In genomic region chr3:4751057-4752051, GRCh38 we compare ENCODE assay signal across 8 cellular contexts.
DNase-seq lines count a peak whose midpoint lies in the region; ATAC-seq, FAIRE-seq and TF ChIP-seq lines count a peak whose summit lies in the region.

No MANE protein-coding gene starts in this region.

- POLR2A ChIA-PET in GM12878 (lab: Charles Lee) = interaction anchor here (0.6 to 15.2 kb wide), 22 partner anchors 7 to 690 kb away, joined by 3 to 414 read pairs (median 6); partner anchors contain the start of gene BHLHE40

- no peaks in the 10 kb centered on the region for H4K20me1 ChIP-seq in GM12878 (ENCODE audit: control insufficient read depth, insufficient read depth)

- H3K4me3 ChIP-seq in GM12878 (peak overlapping the region; percentile 65), subcutaneous abdominal adipose tissue (ENCODE audit: low read depth in 1 of 5, low read length in 5 of 5) (peak overlapping the region in 3 of 5 donors; percentile 16 to 38 (median 37))

- CTCF ChIA-PET in GM12878 (lab: Yijun Ruan, JAX) = interaction anchor here (0.8 to 10.0 kb wide), 11 partner anchors 22 to 306 kb away, joined by 3 to 95 read pairs (median 5); no protein-coding TSS in a partner anchor

- RAD21 ChIA-PET in GM12878 (lab: Charles Lee; ENCODE audit: unreplicated experiment) = interaction anchor here (0.6 to 22.6 kb wide), 29 partner anchors 7 to 1125 kb away, joined by 3 to 377 read pairs (median 5); partner anchors contain the start of gene BHLHE40

- H3K9me3 ChIP-seq in GM12878 (replicated peaks; ENCODE audit: control insufficient read depth, insufficient read depth, low read length) = peaks cover 4% of the 10 kb centered on the region; the same call in 2 of the 3 replicates
- no peaks in the 10 kb centered on the region for H3K9me3 ChIP-seq in subcutaneous abdominal adipose tissue (ENCODE audit: control insufficient read depth in 5 of 5, low read length in 5 of 5)

- TF ChIP-seq RAD21 in GM12878 (IDR thresholded peaks at IDR 0.05; ENCODE audit: insufficient read depth, low read depth, low read length) = no peak

- H3K4me1 ChIP-seq in GM12878 (ENCODE audit: control insufficient read depth, insufficient read depth, low read length) = peaks cover 69% of the 10 kb centered on the region
- peaks cover 18 to 46% (median 42%) of the 10 kb centered on the region in 5 donors for H3K4me1 ChIP-seq in subcutaneous abdominal adipose tissue (ENCODE audit: control insufficient read depth in 5 of 5, insufficient read depth in 5 of 5, low read length in 5 of 5)

- H3K27ac ChIP-seq in GM12878 (ENCODE audit: control insufficient read depth, insufficient read depth) = peak overlapping the region; percentile 95
- peak overlapping the region; percentile 87 for H3K27ac ChIP-seq in subcutaneous abdominal adipose tissue (ENCODE audit: low read depth, low read length)

- H3K79me2 ChIP-seq in GM12878 (ENCODE audit: control insufficient read depth, insufficient read depth, low read length) = peaks cover 30% of the 10 kb centered on the region

- peak; percentile 22 for ATAC-seq in GM12878
- ATAC-seq in HG02642 (IDR thresholded peaks at IDR 0.05; ENCODE audit: poor library complexity, unreplicated experiment) = no peak
- no peak for ATAC-seq in HG03565 (IDR thresholded peaks at IDR 0.05; ENCODE audit: unreplicated experiment)

- TSS peak; percentile 43 for BruUV-seq in GM12878 (replicated peaks; lab: Mats Ljungman, UMichigan)

- 38% methylated on average over 12 of the region's 12 CpGs for WGBS in GM12878 (ENCODE audit: insufficient coverage, insufficient replicate concordance, low lambda C conversion rate, missing lambda C conversion rate)

- in situ Hi-C loops in GM12878 (cut with MboI) = loop anchor here (5.0 kb wide), 1 partner anchor 231 kb away; no protein-coding TSS in a partner anchor

- TF ChIP-seq CTCF in AG09319 (IDR thresholded peaks at IDR 0.05; ENCODE audit: low read depth, low read length) (no peak), GM12878 (IDR thresholded peaks at IDR 0.05 in 2 of 3, conservative IDR thresholded peaks at IDR 0.05 in 1 of 3; ENCODE audit: control insufficient read depth in 2 of 3, extremely low read depth in 1 of 3, insufficient read depth in 1 of 3, low read depth in 3 of 3, low read length in 3 of 3) (no peak)

- DNase-seq in AG09319 (ENCODE audit: extremely low read depth, low read depth) (peak; percentile 58), Kasumi-1 (lab: John Stamatoyannopoulos, UW) (peak; percentile 81 to 84), GM12878 (ENCODE audit: low read depth, low spot score) (no peak), kidney tubule cell (ENCODE audit: low spot score) (peak; percentile 99), retina (no peak)

- peak; percentile 17 to 62; a peak in 3 of 4 replicates for TF ChIP-seq EP300 in GM12878 (IDR thresholded peaks at IDR 0.05; ENCODE audit: borderline replicate concordance in 1 of 2, control insufficient read depth in 1 of 2, low read depth in 2 of 2, low read length in 2 of 2)

- FAIRE-seq in GM12878 (lab: Jason Lieb, UNC) = no peak

- TF ChIP-seq POLR2A in GM12878 (IDR thresholded peaks at IDR 0.05; ENCODE audit: low read depth, low read length) = peak; percentile 47

- intact Hi-C loops in GM12878 (cut with micrococcal nuclease; ENCODE audit: unreplicated experiment) = loop anchor here (1.0 to 5.0 kb wide), 2 partner anchors 146 to 227 kb away; no protein-coding TSS in a partner anchor

- peak overlapping the region; percentile 72 for H3K4me2 ChIP-seq in GM12878 (ENCODE audit: control insufficient read depth, insufficient read depth)

- H2AFZ ChIP-seq in GM12878 (ENCODE audit: control insufficient read depth, low read depth, low read length) = peak overlapping the region; percentile 38

- H3K27me3 ChIP-seq in GM12878 (replicated peaks in 1 of 2; ENCODE audit: control insufficient read depth in 2 of 2, insufficient read depth in 2 of 2, low read length in 1 of 2) (no peaks in the 10 kb centered on the region), subcutaneous abdominal adipose tissue (ENCODE audit: control insufficient read depth in 5 of 5, insufficient read depth in 4 of 5, low read length in 5 of 5) (no peaks in the 10 kb centered on the region)

- H3K9ac ChIP-seq in GM12878 (ENCODE audit: control insufficient read depth, insufficient read depth, low read length) = peak overlapping the region; percentile 83
- H3K9ac ChIP-seq in subcutaneous abdominal adipose tissue (ENCODE audit: low read length in 5 of 5) = peak overlapping the region in 4 of 5 donors; percentile 46 to 81 (median 52)

- SMC1A ChIA-PET in GM12878 (lab: Charles Lee; ENCODE audit: uncharacterized antibody, unreplicated experiment) = interaction anchor here (1.2 to 23.7 kb wide), 17 partner anchors 9 to 300 kb away, joined by 3 to 618 read pairs (median 11); partner anchors contain the start of gene BHLHE40

- H3K36me3 ChIP-seq in GM12878 (ENCODE audit: control insufficient read depth in 2 of 2, insufficient read depth in 2 of 2, low read length in 1 of 2) = peaks cover 0 to 6% of the 10 kb centered on the region in 2 experiments; a peak in 2 of 4 replicates
- H3K36me3 ChIP-seq in subcutaneous abdominal adipose tissue (ENCODE audit: control insufficient read depth in 5 of 5, insufficient read depth in 5 of 5, low read length in 5 of 5) = no peaks in the 10 kb centered on the region

TF ChIP-seq in GM12878, 131 proteins besides CTCF, POLR2A, EP300 and RAD21 (continues in another document):
- TF ChIP-seq CHD1 (IDR thresholded peaks at IDR 0.05; ENCODE audit: low read depth, low read length) (0 out of 2 replicates have a peak, but pooled peaks have one; percentile 8), CBX3 (IDR thresholded peaks at IDR 0.05; ENCODE audit: borderline replicate concordance, low read depth) (no peak), SIX5 (IDR thresholded peaks at IDR 0.05; ENCODE audit: low read depth, low read length, severe bottlenecking) (no peak), TCF7 (IDR thresholded peaks at IDR 0.05; ENCODE audit: borderline replicate concordance) (no peak), USF2 (IDR thresholded peaks at IDR 0.05; ENCODE audit: borderline replicate concordance, low read depth, low read length) (no peak), CREM (IDR thresholded peaks at IDR 0.05; ENCODE audit: low read depth) (peak; percentile 74), CHD2 (IDR thresholded peaks at IDR 0.05; ENCODE audit: borderline replicate concordance, low read depth, low read length) (no peak), MAX (IDR thresholded peaks at IDR 0.05; ENCODE audit: low read depth, low read length) (no peak), ZNF217 (IDR thresholded peaks at IDR 0.05) (no peak), TAF1 (IDR thresholded peaks at IDR 0.05; ENCODE audit: borderline replicate concordance, low read depth, low read length) (0 out of 2 replicates have a peak, but pooled peaks have one; percentile 21), SMAD5 (IDR thresholded peaks at IDR 0.05; ENCODE audit: low read depth) (peak; percentile 66), SPI1 (IDR thresholded peaks at IDR 0.05; ENCODE audit: borderline replicate concordance, insufficient read depth, low read depth, low read length) (peak; percentile 43; the same call in 1 of the 2 replicates), STAT3 (IDR thresholded peaks at IDR 0.05; ENCODE audit: low read depth, low read length) (0 out of 2 replicates have a peak, but pooled peaks have one; percentile 34), KLF5 (IDR thresholded peaks at IDR 0.05; ENCODE audit: partially characterized antibody) (no peak), CEBPZ (IDR thresholded peaks at IDR 0.05; ENCODE audit: low read depth, low read length) (no peak), POLR2AphosphoS5 (IDR thresholded peaks at IDR 0.05; ENCODE audit: low read length) (peak; percentile 92), MYC (IDR thresholded peaks at IDR 0.05; ENCODE audit: insufficient read depth, insufficient read length, insufficient replicate concordance, low read length, severe bottlenecking) (no peak), RELA (IDR thresholded peaks at IDR 0.05; ENCODE audit: borderline replicate concordance, partially characterized antibody) (peak; percentile 7)

Comparison
In these comparisons a context has a peak if more than half of its experiments do, and no peak if none do; other contexts are left out.
1. DNase-seq: peak in AG09319 (single experiment), Kasumi-1 (2 of 2) and kidney tubule cell (single experiment); none in GM12878 (single experiment) and retina (single experiment).